17 cellular contexts compared by ENCODE assay signal in the genomic region with DNA sequence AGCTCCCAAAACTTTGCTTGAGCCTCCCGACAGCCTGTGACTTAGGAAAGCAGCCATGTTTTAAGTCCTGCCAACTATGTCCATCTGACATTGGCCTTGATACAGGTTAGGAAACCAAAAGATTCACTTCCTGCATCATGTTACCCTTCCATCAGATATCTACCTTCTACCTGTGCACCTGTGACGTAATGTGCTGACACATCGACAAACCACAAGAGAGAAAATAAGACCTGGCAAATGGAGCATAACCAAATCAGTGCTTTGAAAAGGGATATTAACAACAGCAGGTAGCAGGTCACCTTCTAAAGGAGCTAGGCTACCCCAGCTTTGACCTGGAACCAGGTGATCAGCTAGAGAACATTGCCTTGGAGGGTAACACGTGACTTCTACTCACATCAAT. TPM values are rescaled to one million over a fixed set of nuclear protein-coding genes. Genes with fewer than 3 reads are reported as not detected.
"Had no signal": no experiment of that assay in that cellular context is flagged by ENCODE, and none has a peak within 500 bp of the region (broad histone marks: within the 10 kb centered on the region; RNA-seq: fewer than 3 reads in every experiment).

No MANE protein-coding gene starts in this region.

- H3K36me3 Mint-ChIP-seq: naive thymus-derived CD8-positive, alpha-beta T cell had no signal

- H3K4me3 ChIP-seq: colonic mucosa, mucosa of descending colon, ovary, smooth muscle cell had no signal

- H3K27ac Mint-ChIP-seq: naive thymus-derived CD8-positive, alpha-beta T cell had no signal

- H3K4me1 ChIP-seq: colonic mucosa had no signal

- H3K9me3 ChIP-seq: colonic mucosa, mucosa of descending colon, neutrophil, ovary had no signal

- H3K4me1 Mint-ChIP-seq: naive thymus-derived CD8-positive, alpha-beta T cell had no signal

- H3K36me3 ChIP-seq: colonic mucosa, neutrophil, ovary had no signal

- H3K27me3 ChIP-seq: colonic mucosa, neutrophil, ovary had no signal

- H3K4me2 ChIP-seq: smooth muscle cell had no signal

- FAIRE-seq: islet of Langerhans had no signal

- H3K4me3 Mint-ChIP-seq: naive thymus-derived CD8-positive, alpha-beta T cell had no signal

- H3K27ac ChIP-seq: colonic mucosa, neutrophil, ovary had no signal

- DNase-seq: colonic mucosa; dermis blood vessel endothelial cell; foreskin melanocyte; head of caudate nucleus; hippocampal formation; kidney glomerular epithelial cell; mucosa of descending colon; naive thymus-derived CD8-positive, alpha-beta T cell; ovary; right cardiac atrium; stimulated activated CD4-positive, alpha-beta T cell treated with anti-CD3 and anti-CD28 coated beads, Interleukin-2, amount 100 ng/mL, for 48 hours; stimulated activated naive CD4-positive, alpha-beta T cell treated with Interleukin-2 at 50 U/mL for 16 hours; trophoblast cell had no signal

RNA-seq across cellular contexts. Expression of a gene that starts 14.8 kb away (rescaled TPM):
- total RNA-seq: left lobe of liver; naive thymus-derived CD8-positive, alpha-beta T cell had no signal
